Comparison of ENCODE assay signal across 1 cellular context in genomic region chr1:19311931-19312781, GRCh38.
A peak's percentile ranks its signal among the peaks of the same experiment; 100 is the strongest.
TF ChIP-seq lines count a peak whose summit lies in the region.

TSS of gene AKR7A2 (minus strand) at chr1:19312144. CDS start at chr1:19312124, 20 bp downstream.
TSS of gene SLC66A1 (plus strand) at chr1:19312326. CDS start at chr1:19317678, 5,352 bp downstream.

TF ChIP-seq in HepG2, 621 proteins besides CTCF, POLR2A, EP300 and RAD21 (continued from another document and continues in another):
- TF ChIP-seq FOXP4 (CRISPR knock-in tag; IDR thresholded peaks at IDR 0.05) (no peak; the same call in 1 of the 2 replicates), TCF12 (IDR thresholded peaks at IDR 0.05) (no peak), TCF12 (CRISPR knock-in tag; IDR thresholded peaks at IDR 0.05) (no peak), HOXD1 (CRISPR knock-in tag; IDR thresholded peaks at IDR 0.05) (peak; percentile 24), TRIM22 (IDR thresholded peaks at IDR 0.05) (no peak), HOXA7 (CRISPR knock-in tag; IDR thresholded peaks at IDR 0.05) (no peak), SMYD3 (CRISPR knock-in tag; IDR thresholded peaks at IDR 0.05) (no peak), MTERF4 (CRISPR knock-in tag; IDR thresholded peaks at IDR 0.05) (no peak), MAX (IDR thresholded peaks at IDR 0.05) (peak; percentile 87), TFDP2 (CRISPR knock-in tag; IDR thresholded peaks at IDR 0.05) (peak; percentile 74), IRF9 (CRISPR knock-in tag; IDR thresholded peaks at IDR 0.05; ENCODE audit: borderline replicate concordance) (no peak), RFX1 (IDR thresholded peaks at IDR 0.05) (no peak), ZNF343 (CRISPR knock-in tag; IDR thresholded peaks at IDR 0.05) (peak; percentile 74), RNF2 (conservative IDR thresholded peaks at IDR 0.05; ENCODE audit: low read depth) (0 out of 2 replicates have a peak, but pooled peaks have one; percentile 59), SRSF4 (IDR thresholded peaks at IDR 0.05; ENCODE audit: low read depth, low read length, poor library complexity, severe bottlenecking) (no peak), ZNF333 (CRISPR knock-in tag; IDR thresholded peaks at IDR 0.05; ENCODE audit: borderline replicate concordance) (no peak), ZNF253 (CRISPR knock-in tag; IDR thresholded peaks at IDR 0.05; ENCODE audit: borderline replicate concordance) (no peak), ZNF777 (CRISPR knock-in tag; IDR thresholded peaks at IDR 0.05) (peak; percentile 68), ZNF574 (CRISPR knock-in tag; IDR thresholded peaks at IDR 0.05) (peak; percentile 58), ZNF180 (CRISPR knock-in tag; IDR thresholded peaks at IDR 0.05; ENCODE audit: borderline replicate concordance, low read depth) (no peak), MLXIP (CRISPR knock-in tag; IDR thresholded peaks at IDR 0.05; ENCODE audit: borderline replicate concordance) (peak; percentile 26; the same call in 1 of the 2 replicates), ZFP36L2 (CRISPR knock-in tag; IDR thresholded peaks at IDR 0.05) (peak; percentile 71; the same call in 1 of the 2 replicates), ZBTB1 (CRISPR knock-in tag; IDR thresholded peaks at IDR 0.05; ENCODE audit: borderline replicate concordance) (no peak), SOX5 (CRISPR knock-in tag; IDR thresholded peaks at IDR 0.05; ENCODE audit: borderline replicate concordance) (no peak), JUNB (CRISPR knock-in tag; IDR thresholded peaks at IDR 0.05; ENCODE audit: borderline replicate concordance) (no peak), ARHGAP35 (CRISPR knock-in tag; IDR thresholded peaks at IDR 0.05; ENCODE audit: borderline replicate concordance) (peak; percentile 85; the same call in 1 of the 2 replicates), ZNF3 (CRISPR knock-in tag; IDR thresholded peaks at IDR 0.05) (no peak), HMGXB3 (CRISPR knock-in tag; IDR thresholded peaks at IDR 0.05; ENCODE audit: borderline replicate concordance) (no peak), ZNF761 (CRISPR knock-in tag; conservative IDR thresholded peaks at IDR 0.05) (no peak; the same call in 1 of the 2 replicates), LCORL (IDR thresholded peaks at IDR 0.05) (no peak), LCORL (CRISPR knock-in tag; IDR thresholded peaks at IDR 0.05) (peak; percentile 84), NR2F2 (IDR thresholded peaks at IDR 0.05; ENCODE audit: borderline replicate concordance, low read depth) (no peak), HIC2 (CRISPR knock-in tag; IDR thresholded peaks at IDR 0.05; ENCODE audit: low read depth) (no peak), IRF2 (CRISPR knock-in tag; IDR thresholded peaks at IDR 0.05) (peak; percentile 19), NFRKB (IDR thresholded peaks at IDR 0.05) (no peak), KDM6A (CRISPR knock-in tag; IDR thresholded peaks at IDR 0.05; ENCODE audit: low read depth) (no peak), ZNF703 (CRISPR knock-in tag; IDR thresholded peaks at IDR 0.05; ENCODE audit: borderline replicate concordance) (0 out of 2 replicates have a peak, but pooled peaks have one; percentile 66), MBD4 (IDR thresholded peaks at IDR 0.05; ENCODE audit: borderline replicate concordance, low read length) (no peak), ZNF430 (CRISPR knock-in tag; IDR thresholded peaks at IDR 0.05) (no peak), ZNF263 (CRISPR knock-in tag; IDR thresholded peaks at IDR 0.05) (0 out of 2 replicates have a peak, but pooled peaks have one; percentile 17), SPEN (CRISPR knock-in tag; IDR thresholded peaks at IDR 0.05; ENCODE audit: low read depth) (no peak; the same call in 1 of the 2 replicates), CENPT (CRISPR knock-in tag; IDR thresholded peaks at IDR 0.05; ENCODE audit: low read depth) (peak; percentile 11; the same call in 1 of the 2 replicates), ZNF235 (CRISPR knock-in tag; IDR thresholded peaks at IDR 0.05; ENCODE audit: borderline replicate concordance) (0 out of 2 replicates have a peak, but pooled peaks have one; percentile 87), ZSCAN31 (CRISPR knock-in tag; IDR thresholded peaks at IDR 0.05; ENCODE audit: low read depth) (no peak; the same call in 1 of the 2 replicates), SMARCC2 (IDR thresholded peaks at IDR 0.05) (no peak), ZNF747 (CRISPR knock-in tag; IDR thresholded peaks at IDR 0.05; ENCODE audit: borderline replicate concordance) (no peak), ZNF496 (CRISPR knock-in tag; IDR thresholded peaks at IDR 0.05; ENCODE audit: insufficient replicate concordance) (no peak)
